In genomic region chr10:110395350-110396283, GRCh38 we compare ENCODE assay signal across 8 cellular contexts.
DNase-seq lines count a peak whose midpoint lies in the region; ATAC-seq and TF ChIP-seq lines count a peak whose summit lies in the region.

No MANE protein-coding gene starts in this region.

- ATAC-seq in HG03280 (IDR thresholded peaks at IDR 0.05; ENCODE audit: unreplicated experiment) = peak; percentile 82
- ATAC-seq in left colon = peak; percentile 80

- no peaks in the 10 kb centered on the region for H3K36me3 Mint-ChIP-seq in activated T-helper 2 cell treated with anti-CD3 and anti-CD28 coated beads, Interferon-gamma antibody, Interleukin-2, Interleukin-4, amounts not matched to agents 10 μg/mL and 5 μg/mL and 100 μg/mL, durations not matched to agents 14 hours and 24 hours and 36 hours (ENCODE audit: low read depth)

- H3K4me3 ChIP-seq in uterus (no peak overlapping the region), WERI-Rb-1 (ENCODE audit: low read depth, low read length) (no peak overlapping the region)

- H3K4me1 ChIP-seq in uterus = peaks cover 0 to 15% of the 10 kb centered on the region in 2 donors

- H3K27ac ChIP-seq in uterus (peak overlapping the region; percentile 55 to 69), WERI-Rb-1 (no peak overlapping the region)

- TF ChIP-seq POLR2A in uterus (IDR thresholded peaks at IDR 0.05) = no peak

- TF ChIP-seq CTCF in uterus (IDR thresholded peaks at IDR 0.05) (no peak), WERI-Rb-1 (IDR thresholded peaks at IDR 0.05; ENCODE audit: low read depth, low read length) (no peak)

- H3K36me3 ChIP-seq in uterus (no peaks in the 10 kb centered on the region), WERI-Rb-1 (no peaks in the 10 kb centered on the region)

- H3K27me3 ChIP-seq in uterus (no peaks in the 10 kb centered on the region), WERI-Rb-1 (ENCODE audit: insufficient read depth, low read depth, severe bottlenecking) (no peaks in the 10 kb centered on the region)

- H3K27me3 Mint-ChIP-seq in activated T-helper 2 cell treated with anti-CD3 and anti-CD28 coated beads, Interferon-gamma antibody, Interleukin-2, Interleukin-4, amounts not matched to agents 10 μg/mL and 5 μg/mL and 100 μg/mL, durations not matched to agents 14 hours and 24 hours and 36 hours (ENCODE audit: low read depth) = no peaks in the 10 kb centered on the region

- H3K4me1 Mint-ChIP-seq in activated T-helper 2 cell treated with anti-CD3 and anti-CD28 coated beads, Interferon-gamma antibody, Interleukin-2, Interleukin-4, amounts not matched to agents 10 μg/mL and 5 μg/mL and 100 μg/mL, durations not matched to agents 14 hours and 24 hours and 36 hours (ENCODE audit: low read depth) = peaks cover 56% of the 10 kb centered on the region

- H3K9me3 ChIP-seq in uterus (no peaks in the 10 kb centered on the region), WERI-Rb-1 (ENCODE audit: severe bottlenecking) (no peaks in the 10 kb centered on the region)

- peak; percentile 69 for DNase-seq in AG20443 (ENCODE audit: low spot score)
- peak; percentile 61 for DNase-seq in GM19240 (ENCODE audit: insufficient read length, low spot score)
- no peak for DNase-seq in activated T-helper 2 cell treated with anti-CD3 and anti-CD28 coated beads, Interferon-gamma antibody, Interleukin-2, Interleukin-4, amounts not matched to agents 10 μg/mL and 5 μg/mL and 100 μg/mL, durations not matched to agents 14 hours and 24 hours and 36 hours (ENCODE audit: low spot score)
- DNase-seq in left colon = peak; percentile 65 to 93
- peak; percentile 32 to 62 for DNase-seq in uterus
- no peak for DNase-seq in WERI-Rb-1
- no peak for DNase-seq in NCI-H748 treated with DMSO at 0.1 percent for 48 hours (lab: John Stamatoyannopoulos, UW)

- intact Hi-C loops in activated T-helper 2 cell treated with anti-CD3 and anti-CD28 coated beads, Interferon-gamma antibody, Interleukin-2, Interleukin-4, amounts not matched to agents 10 μg/mL and 5 μg/mL and 100 μg/mL, durations not matched to agents 14 hours and 24 hours and 36 hours (cut with micrococcal nuclease) = loop anchor here (1.0 to 5.0 kb wide), 4 partner anchors 19 to 62 kb away; no protein-coding TSS in a partner anchor
- intact Hi-C loops in left colon (cut with DNase I, micrococcal nuclease) = no loop called here
- intact Hi-C loops in uterus (cut with DNase I; ENCODE audit: low total_unique reads) = no loop called here

- no peaks in the 10 kb centered on the region for H3K9me3 Mint-ChIP-seq in activated T-helper 2 cell treated with anti-CD3 and anti-CD28 coated beads, Interferon-gamma antibody, Interleukin-2, Interleukin-4, amounts not matched to agents 10 μg/mL and 5 μg/mL and 100 μg/mL, durations not matched to agents 14 hours and 24 hours and 36 hours

- peak overlapping the region; percentile 78 for H3K27ac Mint-ChIP-seq in activated T-helper 2 cell treated with anti-CD3 and anti-CD28 coated beads, Interferon-gamma antibody, Interleukin-2, Interleukin-4, amounts not matched to agents 10 μg/mL and 5 μg/mL and 100 μg/mL, durations not matched to agents 14 hours and 24 hours and 36 hours

- no peak overlapping the region for H3K4me3 Mint-ChIP-seq in activated T-helper 2 cell treated with anti-CD3 and anti-CD28 coated beads, Interferon-gamma antibody, Interleukin-2, Interleukin-4, amounts not matched to agents 10 μg/mL and 5 μg/mL and 100 μg/mL, durations not matched to agents 14 hours and 24 hours and 36 hours (ENCODE audit: low read depth)

Comparison
In these comparisons a context has a peak if more than half of its experiments do, and no peak if none do; other contexts are left out.
1. DNase-seq: peak in AG20443 (single experiment), GM19240 (single experiment), left colon (2 of 2) and uterus (2 of 2); none in activated T-helper 2 cell treated with anti-CD3 and anti-CD28 coated beads, Interferon-gamma antibody, Interleukin-2, Interleukin-4, amounts not matched to agents 10 μg/mL and 5 μg/mL and 100 μg/mL, durations not matched to agents 14 hours and 24 hours and 36 hours (single experiment), WERI-Rb-1 (single experiment) and NCI-H748 treated with DMSO at 0.1 percent for 48 hours (single experiment).